In genomic region chr4:112109455-112110425, GRCh38 we compare ENCODE assay signal across 8 cellular contexts. TPM values are rescaled to one million over a fixed set of nuclear protein-coding genes. Genes with fewer than 3 reads are reported as not detected.
DNase-seq lines count a peak whose midpoint lies in the region; ATAC-seq and TF ChIP-seq lines count a peak whose summit lies in the region.

No MANE protein-coding gene starts in this region.

- intact Hi-C loops in MCF 10A (cut with micrococcal nuclease): loop anchor here (5.0 kb wide), 1 partner anchor 38 kb away; the partner anchor contains the start of gene FAM241A

- H3K23ac ChIP-seq in neuronal stem cell (ENCODE audit: low read depth, low read length, poor library complexity): no peak overlapping the region

- no peak for DNase-seq in activated CD8-positive, alpha-beta memory T cell treated with anti-CD3 and anti-CD28 coated beads, Interleukin-2, amount 10 ng/mL, durations not matched to agents 7 days and 5 days
- DNase-seq in activated CD8-positive, alpha-beta memory T cell treated with anti-CD3 and anti-CD28 coated beads for 24 hours: no peak
- DNase-seq in MCF 10A (ENCODE audit: unreplicated experiment) (peak; percentile 78), NCI-H1436 treated with DMSO at 0.1 percent for 48 hours (lab: John Stamatoyannopoulos, UW) (no peak), neuronal stem cell (ENCODE audit: low spot score) (no peak), OCI-M2 (lab: John Stamatoyannopoulos, UW; ENCODE audit: unreplicated experiment) (no peak)

- ATAC-seq in activated CD8-positive, alpha-beta memory T cell treated with anti-CD3 and anti-CD28 coated beads, Interleukin-2, amount 10 ng/mL, durations not matched to agents 7 days and 5 days: peak; percentile 75
- peak; percentile 83 for ATAC-seq in HG03565 (IDR thresholded peaks at IDR 0.05; ENCODE audit: unreplicated experiment)

- H4K91ac ChIP-seq in neuronal stem cell (ENCODE audit: low read depth, low read length, poor library complexity): no peak overlapping the region

- H2AK5ac ChIP-seq in neuronal stem cell (ENCODE audit: low read depth, low read length): no peak overlapping the region

- CTCF ChIA-PET in activated CD8-positive, alpha-beta memory T cell treated with anti-CD3 and anti-CD28 coated beads, Interleukin-2, amount 10 ng/mL, durations not matched to agents 7 days and 5 days (lab: Charles Lee): interaction anchor here (1.2 to 2.1 kb wide), 3 partner anchors 34 to 124 kb away, joined by 3 to 7 read pairs (median 4); partner anchors contain the start of gene AP1AR
- CTCF ChIA-PET in MCF 10A (lab: Yijun Ruan, JAX): interaction anchor here (0.6 to 1.2 kb wide), 7 partner anchors 10 to 468 kb away, joined by 3 to 7 read pairs (median 4); no protein-coding TSS in a partner anchor

- H3K27ac ChIP-seq in subcutaneous abdominal adipose tissue (ENCODE audit: low read depth, low read length): peak overlapping the region; percentile 49
- H3K27ac ChIP-seq in neuronal stem cell (replicated peaks; ENCODE audit: low read length): no peak overlapping the region

- H3K36me3 ChIP-seq in subcutaneous abdominal adipose tissue (ENCODE audit: control insufficient read depth in 5 of 5, insufficient read depth in 5 of 5, low read length in 5 of 5): no peaks in the 10 kb centered on the region
- H3K36me3 ChIP-seq in neuronal stem cell (replicated peaks in 1 of 2; ENCODE audit: control insufficient read depth in 2 of 2, insufficient read depth in 2 of 2, low read length in 2 of 2): no peaks in the 10 kb centered on the region

- H3K9me3 ChIP-seq in subcutaneous abdominal adipose tissue (ENCODE audit: control insufficient read depth in 5 of 5, low read length in 5 of 5) (no peaks in the 10 kb centered on the region), neuronal stem cell (replicated peaks in 1 of 2; ENCODE audit: control insufficient read depth in 2 of 2, insufficient read depth in 1 of 2, low read depth in 1 of 2, low read length in 2 of 2) (no peaks in the 10 kb centered on the region)

- H3K9me3 Mint-ChIP-seq in activated CD8-positive, alpha-beta memory T cell treated with anti-CD3 and anti-CD28 coated beads, Interleukin-2, amount 10 ng/mL, durations not matched to agents 7 days and 5 days (ENCODE audit: low read depth): no peaks in the 10 kb centered on the region
- H3K9me3 Mint-ChIP-seq in MCF 10A (ENCODE audit: unreplicated experiment): no peaks in the 10 kb centered on the region

- no peak overlapping the region for H3K4ac ChIP-seq in neuronal stem cell (ENCODE audit: low read length)

- H3K79me1 ChIP-seq in neuronal stem cell (ENCODE audit: low read depth, low read length): peaks cover 1% of the 10 kb centered on the region

- peaks cover 10% of the 10 kb centered on the region for H3K4me1 Mint-ChIP-seq in activated CD8-positive, alpha-beta memory T cell treated with anti-CD3 and anti-CD28 coated beads, Interleukin-2, amount 10 ng/mL, durations not matched to agents 7 days and 5 days
- H3K4me1 Mint-ChIP-seq in MCF 10A (ENCODE audit: insufficient read depth, unreplicated experiment): peaks cover 16% of the 10 kb centered on the region

- H3K4me2 ChIP-seq in neuronal stem cell (ENCODE audit: insufficient read depth, low read length, poor library complexity, severe bottlenecking): no peak overlapping the region

- no peak overlapping the region for H2BK5ac ChIP-seq in neuronal stem cell (ENCODE audit: low read length)

- no peaks in the 10 kb centered on the region for H3K27me3 Mint-ChIP-seq in activated CD8-positive, alpha-beta memory T cell treated with anti-CD3 and anti-CD28 coated beads, Interleukin-2, amount 10 ng/mL, durations not matched to agents 7 days and 5 days
- no peaks in the 10 kb centered on the region for H3K27me3 Mint-ChIP-seq in MCF 10A (ENCODE audit: insufficient read depth, unreplicated experiment)

- no peak overlapping the region for H2BK120ac ChIP-seq in neuronal stem cell (ENCODE audit: low read depth, low read length)

- no peaks in the 10 kb centered on the region for H3K36me3 Mint-ChIP-seq in activated CD8-positive, alpha-beta memory T cell treated with anti-CD3 and anti-CD28 coated beads, Interleukin-2, amount 10 ng/mL, durations not matched to agents 7 days and 5 days
- H3K36me3 Mint-ChIP-seq in MCF 10A (ENCODE audit: insufficient read depth, unreplicated experiment): peaks cover 6% of the 10 kb centered on the region

- H3K4me3 Mint-ChIP-seq in activated CD8-positive, alpha-beta memory T cell treated with anti-CD3 and anti-CD28 coated beads, Interleukin-2, amount 10 ng/mL, durations not matched to agents 7 days and 5 days: peak overlapping the region; percentile 35
- no peak overlapping the region for H3K4me3 Mint-ChIP-seq in MCF 10A (ENCODE audit: unreplicated experiment)

- no peak overlapping the region for H2BK12ac ChIP-seq in neuronal stem cell (ENCODE audit: low read length)

- H3K4me3 ChIP-seq in subcutaneous abdominal adipose tissue (ENCODE audit: low read depth in 1 of 5, low read length in 5 of 5): peak overlapping the region in 3 of 5 donors; percentile 8 to 49 (median 35)
- no peak overlapping the region for H3K4me3 ChIP-seq in neuronal stem cell (ENCODE audit: low read length in 2 of 2)

- no peak overlapping the region for H4K8ac ChIP-seq in neuronal stem cell (ENCODE audit: low read depth, low read length)

- H3K4me1 ChIP-seq in subcutaneous abdominal adipose tissue (ENCODE audit: control insufficient read depth in 5 of 5, insufficient read depth in 5 of 5, low read length in 5 of 5) (peaks cover 0 to 40% (median 11%) of the 10 kb centered on the region in 5 donors), neuronal stem cell (ENCODE audit: control insufficient read depth in 2 of 2, insufficient read depth in 1 of 2, low read depth in 1 of 2, low read length in 2 of 2) (no peaks in the 10 kb centered on the region)

- H3K27me3 ChIP-seq in subcutaneous abdominal adipose tissue (ENCODE audit: control insufficient read depth in 5 of 5, insufficient read depth in 4 of 5, low read length in 5 of 5) (no peaks in the 10 kb centered on the region), neuronal stem cell (ENCODE audit: control insufficient read depth in 3 of 3, insufficient read depth in 3 of 3, low read depth in 1 of 3, low read length in 3 of 3) (no peaks in the 10 kb centered on the region)

- H3K9ac ChIP-seq in subcutaneous abdominal adipose tissue (ENCODE audit: low read length in 5 of 5) (peak overlapping the region in 2 of 5 donors; percentile 1 to 22), neuronal stem cell (ENCODE audit: low read depth, low read length, poor library complexity) (no peak overlapping the region)

- TF ChIP-seq CTCF in MCF 10A (IDR thresholded peaks at IDR 0.05; ENCODE audit: unreplicated experiment): no peak

- no TSS peak for BruUV-seq in MCF 10A (replicated peaks; lab: Mats Ljungman, UMichigan)

- no peak overlapping the region for H3K14ac ChIP-seq in neuronal stem cell (ENCODE audit: low read length)

- POLR2A ChIA-PET in MCF 10A (lab: Yijun Ruan, JAX): interaction anchor here (1.0 to 1.7 kb wide), 7 partner anchors 10 to 187 kb away, joined by 3 to 5 read pairs (median 3); partner anchors contain the start of gene ALPK1

- no peak overlapping the region for H2AFZ ChIP-seq in neuronal stem cell (ENCODE audit: low read length)

- no CpG with 5 or more reads among the region's 3 CpGs for WGBS in neuronal stem cell (ENCODE audit: extremely low coverage in 2 of 2, insufficient read length in 2 of 2, insufficient replicate concordance in 1 of 2), 2 donors

- H2BK15ac ChIP-seq in neuronal stem cell (ENCODE audit: low read length): no peak overlapping the region

- H3K27ac Mint-ChIP-seq in activated CD8-positive, alpha-beta memory T cell treated with anti-CD3 and anti-CD28 coated beads, Interleukin-2, amount 10 ng/mL, durations not matched to agents 7 days and 5 days: peak overlapping the region; percentile 82
- H3K27ac Mint-ChIP-seq in MCF 10A (ENCODE audit: low read depth, unreplicated experiment): no peak overlapping the region

- no peak overlapping the region for H3K18ac ChIP-seq in neuronal stem cell (ENCODE audit: low read length)

RNA-seq across cellular contexts. Expression of gene FAM241A, which starts 35.5 kb away (rescaled TPM):
- total RNA-seq in activated CD8-positive, alpha-beta memory T cell treated with anti-CD3 and anti-CD28 coated beads, Interleukin-2, amount 10 ng/mL, durations not matched to agents 7 days and 5 days: 1 to 10 TPM; 1.4 to 2.3 TPM
- 8.2 and 10.9 TPM in 2 replicates for total RNA-seq in MCF 10A (2022)
- polyA plus RNA-seq in neuronal stem cell (2013, experiment 1 of 2): 0.07 TPM
- 0.04 TPM for polyA plus RNA-seq in neuronal stem cell (2013, experiment 2 of 2)

Comparison
In these comparisons a context has a peak if more than half of its experiments do, and no peak if none do; other contexts are left out.
1. H3K4me3 ChIP-seq: peak in subcutaneous abdominal adipose tissue (3 of 5); none in neuronal stem cell (0 of 2).